In genomic region chr3:115503386-115503785, GRCh38 we compare ENCODE assay signal across 18 cellular contexts.
"Had no signal": no experiment of that assay in that cellular context is flagged by ENCODE, and none has a peak within 500 bp of the region (broad histone marks: within the 10 kb centered on the region; RNA-seq: fewer than 3 reads in every experiment).

No MANE protein-coding gene starts in this region.

- H3K27ac ChIP-seq: ascending aorta, epithelial cell of prostate, gastrocnemius medialis, heart left ventricle, neural progenitor cell, parathyroid adenoma, sigmoid colon, upper lobe of right lung had no signal

- H3K4me3 ChIP-seq: ascending aorta, gastrocnemius medialis, heart left ventricle, lung, neural progenitor cell, sigmoid colon, upper lobe of right lung had no signal

- H3K27me3 ChIP-seq: ascending aorta, gastrocnemius medialis, heart left ventricle, neural progenitor cell, sigmoid colon, upper lobe of right lung had no signal

- H2AFZ ChIP-seq: neural progenitor cell, parathyroid adenoma had no signal

- H3K4me1 ChIP-seq: ascending aorta, gastrocnemius medialis, parathyroid adenoma, sigmoid colon, upper lobe of right lung had no signal

- H3K79me2 ChIP-seq: parathyroid adenoma had no signal

- H3K9me3 ChIP-seq: ascending aorta, gastrocnemius medialis, sigmoid colon, upper lobe of right lung had no signal

- DNase-seq: activated CD4-positive, alpha-beta T cell treated with anti-CD3 and anti-CD28 coated beads, Interleukin-2, amount 50 U/mL, for 4 hours; activated CD4-positive, CD25-positive, alpha-beta regulatory T cell treated with anti-CD3 and anti-CD28 coated beads, Interleukin-2, amount 50 U/mL, for 72 hours; activated naive CD4-positive, alpha-beta T cell treated with Interleukin-2 at 50 U/mL for 16 hours; activated naive CD8-positive, alpha-beta T cell treated with anti-CD3 and anti-CD28 coated beads, Interleukin-2, amount 50 U/mL, for 24 hours; activated T-cell treated with anti-CD3 and anti-CD28 coated beads for 4 hours; gastrocnemius medialis; heart left ventricle; immature natural killer cell; sigmoid colon; stimulated activated CD4-positive, alpha-beta T cell treated with anti-CD3 and anti-CD28 coated beads, Interleukin-1b, Interleukin-23, amount 100 ng/mL, for 48 hours; stimulated activated naive CD8-positive, alpha-beta T cell treated with anti-CD3 and anti-CD28 coated beads, Interleukin-15, amount 100 ng/mL, for 72 hours; upper lobe of right lung had no signal

- H3K4me2 ChIP-seq: neural progenitor cell had no signal

- ATAC-seq: activated naive CD8-positive, alpha-beta T cell treated with anti-CD3 and anti-CD28 coated beads, Interleukin-2, amount 50 U/mL, for 24 hours; activated T-helper 17 cell treated with anti-CD3 and anti-CD28 coated beads, Interleukin-2, amount 50 U/mL, for 72 hours; gastrocnemius medialis; heart left ventricle; stimulated activated naive CD8-positive, alpha-beta T cell treated with anti-CD3 and anti-CD28 coated beads, Interleukin-15, amount 100 ng/mL, for 72 hours; upper lobe of right lung had no signal

- H3K36me3 ChIP-seq: ascending aorta, gastrocnemius medialis, heart left ventricle, neural progenitor cell, sigmoid colon, upper lobe of right lung had no signal
